Comparison of ENCODE assay signal across 7 cellular contexts in genomic region chr9:100919526-100919925, GRCh38.
"Had no signal": no experiment of that assay in that cellular context is flagged by ENCODE, and none has a peak within 500 bp of the region (broad histone marks: within the 10 kb centered on the region; RNA-seq: fewer than 3 reads in every experiment).

No MANE protein-coding gene starts in this region.

- ATAC-seq: GM23338, HepG2 had no signal

- H3K27ac ChIP-seq: HL-60, KMS-11 had no signal

- DNase-seq: H9, HCEC 1CT, KBM-7 had no signal
